Comparison of ENCODE assay signal across 1 cellular context in the genomic region with DNA sequence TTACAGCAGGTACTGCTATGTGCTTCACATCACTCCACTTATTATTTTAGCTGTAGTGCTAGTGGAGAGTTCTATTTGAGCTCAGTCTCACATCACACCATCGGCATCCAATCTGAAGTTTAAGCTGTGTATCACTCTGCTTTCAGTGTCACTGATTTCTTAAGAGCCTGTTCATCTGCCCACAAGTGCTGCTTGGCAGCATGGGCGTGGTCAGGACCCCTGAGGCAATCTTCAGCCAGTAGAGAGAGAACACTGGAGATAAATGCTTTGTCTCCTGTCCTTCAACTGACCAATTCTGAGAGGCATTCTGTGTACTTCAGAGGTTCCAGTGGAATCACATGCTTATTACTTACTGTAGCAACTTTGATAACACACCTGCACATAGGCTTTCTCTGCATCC.
TF ChIP-seq lines count a peak whose summit lies in the region.

No MANE protein-coding gene starts in this region.

TF ChIP-seq in H1, 55 proteins besides CTCF, POLR2A, EP300 and RAD21 (continued from another document):
- TF ChIP-seq, protein P1, sequence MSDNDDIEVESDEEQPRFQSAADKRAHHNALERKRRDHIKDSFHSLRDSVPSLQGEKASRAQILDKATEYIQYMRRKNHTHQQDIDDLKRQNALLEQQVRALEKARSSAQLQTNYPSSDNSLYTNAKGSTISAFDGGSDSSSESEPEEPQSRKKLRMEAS (IDR thresholded peaks at IDR 0.05), result no peak
- TF ChIP-seq MAFK (IDR thresholded peaks at IDR 0.05; ENCODE audit: low read depth, low read length) (no peak), CHD1 (IDR thresholded peaks at IDR 0.05; ENCODE audit: low read depth, low read length) (no peak), FOSL1 (IDR thresholded peaks at IDR 0.05; ENCODE audit: insufficient read depth, low read depth, low read length) (no peak), JUN (IDR thresholded peaks at IDR 0.05; ENCODE audit: low read depth, low read length) (no peak), CREB1 (IDR thresholded peaks at IDR 0.05) (no peak), SAP30 (IDR thresholded peaks at IDR 0.05; ENCODE audit: insufficient read depth, insufficient replicate concordance, low read length) (no peak), POU5F1 (IDR thresholded peaks at IDR 0.05; ENCODE audit: low read depth, low read length) (no peak), TAF7 (optimal IDR thresholded peaks at IDR 0.05; ENCODE audit: borderline replicate concordance, low read depth, low read length) (no peak), RBBP5 (IDR thresholded peaks at IDR 0.05; ENCODE audit: borderline replicate concordance, low read depth, low read length) (no peak), TEAD4 (IDR thresholded peaks at IDR 0.05; ENCODE audit: low read depth, low read length) (no peak), RFX5 (IDR thresholded peaks at IDR 0.05; ENCODE audit: borderline replicate concordance, low read depth, low read length) (no peak), TAF1 (IDR thresholded peaks at IDR 0.05; ENCODE audit: low read depth, low read length) (no peak), YY1 (IDR thresholded peaks at IDR 0.05; ENCODE audit: low read depth, low read length) (no peak), PHF8 (conservative IDR thresholded peaks at IDR 0.05; ENCODE audit: low read depth, low read length) (no peak), CEBPB (IDR thresholded peaks at IDR 0.05; ENCODE audit: low read depth, low read length) (no peak), BCL11A (IDR thresholded peaks at IDR 0.05; ENCODE audit: low read depth in 2 of 2, low read length in 2 of 2) (no peak), TBP (IDR thresholded peaks at IDR 0.05; ENCODE audit: low read depth, low read length) (no peak)
